Comparison of ENCODE assay signal across 8 cellular contexts in genomic region chr6:26183581-26184408, GRCh38.
A peak's percentile ranks its signal among the peaks of the same experiment; 100 is the strongest.
DNase-seq lines count a peak whose midpoint lies in the region; TF ChIP-seq lines count a peak whose summit lies in the region.

No MANE protein-coding gene starts in this region.

- intact Hi-C loops in CD4-positive, alpha-beta memory T cell (cut with micrococcal nuclease): loop anchor here (1.0 to 5.0 kb wide), 3 partner anchors 8 to 149 kb away; a partner anchor contains a TSS
- intact Hi-C loops in MCF 10A (cut with micrococcal nuclease): no loop called here

- H3K27ac Mint-ChIP-seq in CD4-positive, alpha-beta memory T cell: peak overlapping the region; percentile 78 to 99 (median 95)
- peak overlapping the region; percentile 80 for H3K27ac Mint-ChIP-seq in HFFc6
- H3K27ac Mint-ChIP-seq in MCF 10A (ENCODE audit: low read depth, unreplicated experiment): peak overlapping the region; percentile 84

- TF ChIP-seq CTCF in HFFc6 (IDR thresholded peaks at IDR 0.05) (no peak), MCF 10A (IDR thresholded peaks at IDR 0.05; ENCODE audit: unreplicated experiment) (no peak)

- H3K27ac ChIP-seq in CD4-positive, alpha-beta memory T cell (ENCODE audit: low read depth, low read length): peak overlapping the region; percentile 67
- H3K27ac ChIP-seq in rectal smooth muscle tissue (ENCODE audit: low read depth, low read length): peak overlapping the region; percentile 86

- peaks cover 0 to 6% of the 10 kb centered on the region in 2 donors for H3K36me3 Mint-ChIP-seq in CD4-positive, alpha-beta memory T cell
- H3K36me3 Mint-ChIP-seq in HFFc6 (ENCODE audit: low read depth) (no peaks in the 10 kb centered on the region; the same call in 1 of the 2 replicates), MCF 10A (ENCODE audit: insufficient read depth, unreplicated experiment) (peaks cover 2% of the 10 kb centered on the region)

- peaks cover 45% of the 10 kb centered on the region for H3K4me1 ChIP-seq in CD4-positive, alpha-beta memory T cell (ENCODE audit: insufficient read depth, low read length)
- no peaks in the 10 kb centered on the region for H3K4me1 ChIP-seq in rectal smooth muscle tissue (ENCODE audit: control insufficient read depth, insufficient read depth, low read length)

- peak overlapping the region; percentile 2 to 69 for H3K4me3 ChIP-seq in CD4-positive, alpha-beta memory T cell (ENCODE audit: low read length in 2 of 2)
- peak overlapping the region; percentile 89 for H3K4me3 ChIP-seq in rectal smooth muscle tissue (ENCODE audit: low read length)

- peaks cover 0 to 2% (median 0%) of the 10 kb centered on the region in 8 donors for H3K9me3 Mint-ChIP-seq in CD4-positive, alpha-beta memory T cell
- H3K9me3 Mint-ChIP-seq in HFFc6: no peaks in the 10 kb centered on the region
- no peaks in the 10 kb centered on the region for H3K9me3 Mint-ChIP-seq in MCF 10A (ENCODE audit: unreplicated experiment)

- peak; percentile 72 to 81 (median 79) for DNase-seq in CD4-positive, alpha-beta memory T cell
- peak; percentile 43 for DNase-seq in HFFc6
- DNase-seq in T-helper 1 cell: peak in 3 of 5 donors; percentile 38 to 93 (median 50)
- DNase-seq in MCF 10A (ENCODE audit: unreplicated experiment): peak; percentile 56
- peak in 41 of 51 donors; percentile 7 to 88 (median 36) for DNase-seq in hypothalamus (lab: John Stamatoyannopoulos, UW)
- no peak for DNase-seq in NCI-H1694 treated with DMSO at 0.1 percent for 48 hours (lab: John Stamatoyannopoulos, UW)
- DNase-seq in DMS79 (lab: John Stamatoyannopoulos, UW): no peak

- BruUV-seq in MCF 10A (replicated peaks; lab: Mats Ljungman, UMichigan): TSS peak; percentile 100

- no peaks in the 10 kb centered on the region for H3K36me3 ChIP-seq in CD4-positive, alpha-beta memory T cell (ENCODE audit: insufficient read depth, low read length)
- no peaks in the 10 kb centered on the region for H3K36me3 ChIP-seq in rectal smooth muscle tissue (ENCODE audit: control insufficient read depth, insufficient read depth, low read length)

- H3K27me3 ChIP-seq in CD4-positive, alpha-beta memory T cell (ENCODE audit: insufficient read depth, low read length): no peaks in the 10 kb centered on the region
- no peaks in the 10 kb centered on the region for H3K27me3 ChIP-seq in rectal smooth muscle tissue (ENCODE audit: control insufficient read depth, insufficient read depth, low read length)

- peaks cover 29 to 54% (median 38%) of the 10 kb centered on the region in 4 donors for H3K4me1 Mint-ChIP-seq in CD4-positive, alpha-beta memory T cell
- H3K4me1 Mint-ChIP-seq in HFFc6 (ENCODE audit: low read depth) (peaks cover 36% of the 10 kb centered on the region), MCF 10A (ENCODE audit: insufficient read depth, unreplicated experiment) (peaks cover 27% of the 10 kb centered on the region)

- no peaks in the 10 kb centered on the region for H3K9me3 ChIP-seq in CD4-positive, alpha-beta memory T cell (ENCODE audit: control insufficient read depth in 1 of 2, low read length in 2 of 2)

- H3K4me3 Mint-ChIP-seq in CD4-positive, alpha-beta memory T cell: peak overlapping the region; percentile 90 to 100 (median 96)
- peak overlapping the region; percentile 86 for H3K4me3 Mint-ChIP-seq in HFFc6
- H3K4me3 Mint-ChIP-seq in MCF 10A (ENCODE audit: unreplicated experiment): peak overlapping the region; percentile 79

- peak overlapping the region; percentile 45 for H3K9ac ChIP-seq in rectal smooth muscle tissue (ENCODE audit: low read length)

- no peaks in the 10 kb centered on the region for H3K27me3 Mint-ChIP-seq in CD4-positive, alpha-beta memory T cell
- peaks cover 2% of the 10 kb centered on the region for H3K27me3 Mint-ChIP-seq in HFFc6 (ENCODE audit: insufficient read depth)
- H3K27me3 Mint-ChIP-seq in MCF 10A (ENCODE audit: insufficient read depth, unreplicated experiment): no peaks in the 10 kb centered on the region

- POLR2A ChIA-PET in CD4-positive, alpha-beta memory T cell (lab: Charles Lee; ENCODE audit: partially characterized antibody): interaction anchor here (0.7 to 20.9 kb wide), 41 partner anchors 12 to 1710 kb away, joined by 3 to 2476 read pairs (median 8); partner anchors contain the start of gene HMGN4
- POLR2A ChIA-PET in MCF 10A (lab: Yijun Ruan, JAX): interaction anchor here (0.6 to 19.0 kb wide), 29 partner anchors 10 to 1676 kb away, joined by 3 to 1160 read pairs (median 5); a partner anchor contains a TSS

- CTCF ChIA-PET in CD4-positive, alpha-beta memory T cell (lab: Charles Lee; ENCODE audit: partially characterized antibody): interaction anchor here (0.7 to 2.6 kb wide), 17 partner anchors 10 to 158 kb away, joined by 3 to 42 read pairs (median 7); a partner anchor contains a TSS
- CTCF ChIA-PET in MCF 10A (lab: Yijun Ruan, JAX): interaction anchor here (0.6 to 2.0 kb wide), 4 partner anchors 10 to 60 kb away, joined by 3 to 6 read pairs (median 3); a partner anchor contains a TSS

Comparison
In these comparisons a context has a peak if more than half of its experiments do, and no peak if none do; other contexts are left out.
1. DNase-seq: peak in CD4-positive, alpha-beta memory T cell (5 of 5), HFFc6 (single experiment), T-helper 1 cell (3 of 5), MCF 10A (single experiment) and hypothalamus (41 of 51); none in NCI-H1694 treated with DMSO at 0.1 percent for 48 hours (single experiment) and DMS79 (single experiment).
2. Peak in every context shown above with its lines, with median percentiles within 50 percentile points of each other: H3K27ac Mint-ChIP-seq and H3K4me3 Mint-ChIP-seq.